1 cellular context compared by ENCODE assay signal in the genomic region with DNA sequence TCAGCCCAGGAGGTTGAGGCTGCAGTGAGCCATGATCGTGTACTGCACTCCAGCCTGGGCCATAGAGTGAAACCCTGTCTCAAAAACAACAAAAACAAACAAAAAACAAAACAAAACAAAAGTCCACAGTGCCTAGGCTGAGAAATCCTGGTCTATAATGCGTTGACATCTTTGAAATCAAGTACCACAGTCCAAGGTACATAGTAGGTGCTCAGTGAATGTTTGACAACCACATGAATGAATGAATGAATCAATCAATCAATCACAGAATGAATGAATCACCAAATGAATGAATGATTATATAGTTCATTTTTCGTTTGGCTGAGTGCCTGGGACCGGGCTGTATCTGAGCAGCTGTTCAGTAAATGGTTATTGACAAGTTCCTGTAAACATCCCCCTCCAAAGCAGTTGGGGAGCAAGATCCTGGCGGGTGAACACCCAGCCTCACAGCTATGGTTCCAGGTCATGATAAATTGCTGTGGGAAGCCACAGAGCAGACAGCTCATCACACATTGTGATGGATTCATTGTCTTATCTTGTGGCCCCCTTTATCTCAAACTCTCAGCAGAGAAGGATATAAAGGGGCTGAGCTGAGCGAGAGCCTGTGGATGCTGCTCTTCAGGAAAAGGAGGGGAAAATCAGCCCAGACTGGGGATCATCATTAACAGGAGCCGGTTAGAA.
TF ChIP-seq lines count a peak whose summit lies in the region.

No MANE protein-coding gene starts in this region.

TF ChIP-seq in K562, 482 proteins besides CTCF, POLR2A, EP300 and RAD21 (continued from another document and continues in another):
- TF ChIP-seq, protein P1, sequence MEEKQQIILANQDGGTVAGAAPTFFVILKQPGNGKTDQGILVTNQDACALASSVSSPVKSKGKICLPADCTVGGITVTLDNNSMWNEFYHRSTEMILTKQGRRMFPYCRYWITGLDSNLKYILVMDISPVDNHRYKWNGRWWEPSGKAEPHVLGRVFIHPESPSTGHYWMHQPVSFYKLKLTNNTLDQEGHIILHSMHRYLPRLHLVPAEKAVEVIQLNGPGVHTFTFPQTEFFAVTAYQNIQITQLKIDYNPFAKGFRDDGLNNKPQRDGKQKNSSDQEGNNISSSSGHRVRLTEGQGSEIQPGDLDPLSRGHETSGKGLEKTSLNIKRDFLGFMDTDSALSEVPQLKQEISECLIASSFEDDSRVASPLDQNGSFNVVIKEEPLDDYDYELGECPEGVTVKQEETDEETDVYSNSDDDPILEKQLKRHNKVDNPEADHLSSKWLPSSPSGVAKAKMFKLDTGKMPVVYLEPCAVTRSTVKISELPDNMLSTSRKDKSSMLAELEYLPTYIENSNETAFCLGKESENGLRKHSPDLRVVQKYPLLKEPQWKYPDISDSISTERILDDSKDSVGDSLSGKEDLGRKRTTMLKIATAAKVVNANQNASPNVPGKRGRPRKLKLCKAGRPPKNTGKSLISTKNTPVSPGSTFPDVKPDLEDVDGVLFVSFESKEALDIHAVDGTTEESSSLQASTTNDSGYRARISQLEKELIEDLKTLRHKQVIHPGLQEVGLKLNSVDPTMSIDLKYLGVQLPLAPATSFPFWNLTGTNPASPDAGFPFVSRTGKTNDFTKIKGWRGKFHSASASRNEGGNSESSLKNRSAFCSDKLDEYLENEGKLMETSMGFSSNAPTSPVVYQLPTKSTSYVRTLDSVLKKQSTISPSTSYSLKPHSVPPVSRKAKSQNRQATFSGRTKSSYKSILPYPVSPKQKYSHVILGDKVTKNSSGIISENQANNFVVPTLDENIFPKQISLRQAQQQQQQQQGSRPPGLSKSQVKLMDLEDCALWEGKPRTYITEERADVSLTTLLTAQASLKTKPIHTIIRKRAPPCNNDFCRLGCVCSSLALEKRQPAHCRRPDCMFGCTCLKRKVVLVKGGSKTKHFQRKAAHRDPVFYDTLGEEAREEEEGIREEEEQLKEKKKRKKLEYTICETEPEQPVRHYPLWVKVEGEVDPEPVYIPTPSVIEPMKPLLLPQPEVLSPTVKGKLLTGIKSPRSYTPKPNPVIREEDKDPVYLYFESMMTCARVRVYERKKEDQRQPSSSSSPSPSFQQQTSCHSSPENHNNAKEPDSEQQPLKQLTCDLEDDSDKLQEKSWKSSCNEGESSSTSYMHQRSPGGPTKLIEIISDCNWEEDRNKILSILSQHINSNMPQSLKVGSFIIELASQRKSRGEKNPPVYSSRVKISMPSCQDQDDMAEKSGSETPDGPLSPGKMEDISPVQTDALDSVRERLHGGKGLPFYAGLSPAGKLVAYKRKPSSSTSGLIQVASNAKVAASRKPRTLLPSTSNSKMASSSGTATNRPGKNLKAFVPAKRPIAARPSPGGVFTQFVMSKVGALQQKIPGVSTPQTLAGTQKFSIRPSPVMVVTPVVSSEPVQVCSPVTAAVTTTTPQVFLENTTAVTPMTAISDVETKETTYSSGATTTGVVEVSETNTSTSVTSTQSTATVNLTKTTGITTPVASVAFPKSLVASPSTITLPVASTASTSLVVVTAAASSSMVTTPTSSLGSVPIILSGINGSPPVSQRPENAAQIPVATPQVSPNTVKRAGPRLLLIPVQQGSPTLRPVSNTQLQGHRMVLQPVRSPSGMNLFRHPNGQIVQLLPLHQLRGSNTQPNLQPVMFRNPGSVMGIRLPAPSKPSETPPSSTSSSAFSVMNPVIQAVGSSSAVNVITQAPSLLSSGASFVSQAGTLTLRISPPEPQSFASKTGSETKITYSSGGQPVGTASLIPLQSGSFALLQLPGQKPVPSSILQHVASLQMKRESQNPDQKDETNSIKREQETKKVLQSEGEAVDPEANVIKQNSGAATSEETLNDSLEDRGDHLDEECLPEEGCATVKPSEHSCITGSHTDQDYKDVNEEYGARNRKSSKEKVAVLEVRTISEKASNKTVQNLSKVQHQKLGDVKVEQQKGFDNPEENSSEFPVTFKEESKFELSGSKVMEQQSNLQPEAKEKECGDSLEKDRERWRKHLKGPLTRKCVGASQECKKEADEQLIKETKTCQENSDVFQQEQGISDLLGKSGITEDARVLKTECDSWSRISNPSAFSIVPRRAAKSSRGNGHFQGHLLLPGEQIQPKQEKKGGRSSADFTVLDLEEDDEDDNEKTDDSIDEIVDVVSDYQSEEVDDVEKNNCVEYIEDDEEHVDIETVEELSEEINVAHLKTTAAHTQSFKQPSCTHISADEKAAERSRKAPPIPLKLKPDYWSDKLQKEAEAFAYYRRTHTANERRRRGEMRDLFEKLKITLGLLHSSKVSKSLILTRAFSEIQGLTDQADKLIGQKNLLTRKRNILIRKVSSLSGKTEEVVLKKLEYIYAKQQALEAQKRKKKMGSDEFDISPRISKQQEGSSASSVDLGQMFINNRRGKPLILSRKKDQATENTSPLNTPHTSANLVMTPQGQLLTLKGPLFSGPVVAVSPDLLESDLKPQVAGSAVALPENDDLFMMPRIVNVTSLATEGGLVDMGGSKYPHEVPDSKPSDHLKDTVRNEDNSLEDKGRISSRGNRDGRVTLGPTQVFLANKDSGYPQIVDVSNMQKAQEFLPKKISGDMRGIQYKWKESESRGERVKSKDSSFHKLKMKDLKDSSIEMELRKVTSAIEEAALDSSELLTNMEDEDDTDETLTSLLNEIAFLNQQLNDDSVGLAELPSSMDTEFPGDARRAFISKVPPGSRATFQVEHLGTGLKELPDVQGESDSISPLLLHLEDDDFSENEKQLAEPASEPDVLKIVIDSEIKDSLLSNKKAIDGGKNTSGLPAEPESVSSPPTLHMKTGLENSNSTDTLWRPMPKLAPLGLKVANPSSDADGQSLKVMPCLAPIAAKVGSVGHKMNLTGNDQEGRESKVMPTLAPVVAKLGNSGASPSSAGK (IDR thresholded peaks at IDR 0.05), result no peak
- TF ChIP-seq, protein P2, sequence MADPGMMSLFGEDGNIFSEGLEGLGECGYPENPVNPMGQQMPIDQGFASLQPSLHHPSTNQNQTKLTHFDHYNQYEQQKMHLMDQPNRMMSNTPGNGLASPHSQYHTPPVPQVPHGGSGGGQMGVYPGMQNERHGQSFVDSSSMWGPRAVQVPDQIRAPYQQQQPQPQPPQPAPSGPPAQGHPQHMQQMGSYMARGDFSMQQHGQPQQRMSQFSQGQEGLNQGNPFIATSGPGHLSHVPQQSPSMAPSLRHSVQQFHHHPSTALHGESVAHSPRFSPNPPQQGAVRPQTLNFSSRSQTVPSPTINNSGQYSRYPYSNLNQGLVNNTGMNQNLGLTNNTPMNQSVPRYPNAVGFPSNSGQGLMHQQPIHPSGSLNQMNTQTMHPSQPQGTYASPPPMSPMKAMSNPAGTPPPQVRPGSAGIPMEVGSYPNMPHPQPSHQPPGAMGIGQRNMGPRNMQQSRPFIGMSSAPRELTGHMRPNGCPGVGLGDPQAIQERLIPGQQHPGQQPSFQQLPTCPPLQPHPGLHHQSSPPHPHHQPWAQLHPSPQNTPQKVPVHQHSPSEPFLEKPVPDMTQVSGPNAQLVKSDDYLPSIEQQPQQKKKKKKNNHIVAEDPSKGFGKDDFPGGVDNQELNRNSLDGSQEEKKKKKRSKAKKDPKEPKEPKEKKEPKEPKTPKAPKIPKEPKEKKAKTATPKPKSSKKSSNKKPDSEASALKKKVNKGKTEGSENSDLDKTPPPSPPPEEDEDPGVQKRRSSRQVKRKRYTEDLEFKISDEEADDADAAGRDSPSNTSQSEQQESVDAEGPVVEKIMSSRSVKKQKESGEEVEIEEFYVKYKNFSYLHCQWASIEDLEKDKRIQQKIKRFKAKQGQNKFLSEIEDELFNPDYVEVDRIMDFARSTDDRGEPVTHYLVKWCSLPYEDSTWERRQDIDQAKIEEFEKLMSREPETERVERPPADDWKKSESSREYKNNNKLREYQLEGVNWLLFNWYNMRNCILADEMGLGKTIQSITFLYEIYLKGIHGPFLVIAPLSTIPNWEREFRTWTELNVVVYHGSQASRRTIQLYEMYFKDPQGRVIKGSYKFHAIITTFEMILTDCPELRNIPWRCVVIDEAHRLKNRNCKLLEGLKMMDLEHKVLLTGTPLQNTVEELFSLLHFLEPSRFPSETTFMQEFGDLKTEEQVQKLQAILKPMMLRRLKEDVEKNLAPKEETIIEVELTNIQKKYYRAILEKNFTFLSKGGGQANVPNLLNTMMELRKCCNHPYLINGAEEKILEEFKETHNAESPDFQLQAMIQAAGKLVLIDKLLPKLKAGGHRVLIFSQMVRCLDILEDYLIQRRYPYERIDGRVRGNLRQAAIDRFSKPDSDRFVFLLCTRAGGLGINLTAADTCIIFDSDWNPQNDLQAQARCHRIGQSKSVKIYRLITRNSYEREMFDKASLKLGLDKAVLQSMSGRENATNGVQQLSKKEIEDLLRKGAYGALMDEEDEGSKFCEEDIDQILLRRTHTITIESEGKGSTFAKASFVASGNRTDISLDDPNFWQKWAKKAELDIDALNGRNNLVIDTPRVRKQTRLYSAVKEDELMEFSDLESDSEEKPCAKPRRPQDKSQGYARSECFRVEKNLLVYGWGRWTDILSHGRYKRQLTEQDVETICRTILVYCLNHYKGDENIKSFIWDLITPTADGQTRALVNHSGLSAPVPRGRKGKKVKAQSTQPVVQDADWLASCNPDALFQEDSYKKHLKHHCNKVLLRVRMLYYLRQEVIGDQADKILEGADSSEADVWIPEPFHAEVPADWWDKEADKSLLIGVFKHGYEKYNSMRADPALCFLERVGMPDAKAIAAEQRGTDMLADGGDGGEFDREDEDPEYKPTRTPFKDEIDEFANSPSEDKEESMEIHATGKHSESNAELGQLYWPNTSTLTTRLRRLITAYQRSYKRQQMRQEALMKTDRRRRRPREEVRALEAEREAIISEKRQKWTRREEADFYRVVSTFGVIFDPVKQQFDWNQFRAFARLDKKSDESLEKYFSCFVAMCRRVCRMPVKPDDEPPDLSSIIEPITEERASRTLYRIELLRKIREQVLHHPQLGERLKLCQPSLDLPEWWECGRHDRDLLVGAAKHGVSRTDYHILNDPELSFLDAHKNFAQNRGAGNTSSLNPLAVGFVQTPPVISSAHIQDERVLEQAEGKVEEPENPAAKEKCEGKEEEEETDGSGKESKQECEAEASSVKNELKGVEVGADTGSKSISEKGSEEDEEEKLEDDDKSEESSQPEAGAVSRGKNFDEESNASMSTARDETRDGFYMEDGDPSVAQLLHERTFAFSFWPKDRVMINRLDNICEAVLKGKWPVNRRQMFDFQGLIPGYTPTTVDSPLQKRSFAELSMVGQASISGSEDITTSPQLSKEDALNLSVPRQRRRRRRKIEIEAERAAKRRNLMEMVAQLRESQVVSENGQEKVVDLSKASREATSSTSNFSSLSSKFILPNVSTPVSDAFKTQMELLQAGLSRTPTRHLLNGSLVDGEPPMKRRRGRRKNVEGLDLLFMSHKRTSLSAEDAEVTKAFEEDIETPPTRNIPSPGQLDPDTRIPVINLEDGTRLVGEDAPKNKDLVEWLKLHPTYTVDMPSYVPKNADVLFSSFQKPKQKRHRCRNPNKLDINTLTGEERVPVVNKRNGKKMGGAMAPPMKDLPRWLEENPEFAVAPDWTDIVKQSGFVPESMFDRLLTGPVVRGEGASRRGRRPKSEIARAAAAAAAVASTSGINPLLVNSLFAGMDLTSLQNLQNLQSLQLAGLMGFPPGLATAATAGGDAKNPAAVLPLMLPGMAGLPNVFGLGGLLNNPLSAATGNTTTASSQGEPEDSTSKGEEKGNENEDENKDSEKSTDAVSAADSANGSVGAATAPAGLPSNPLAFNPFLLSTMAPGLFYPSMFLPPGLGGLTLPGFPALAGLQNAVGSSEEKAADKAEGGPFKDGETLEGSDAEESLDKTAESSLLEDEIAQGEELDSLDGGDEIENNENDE (IDR thresholded peaks at IDR 0.05; ENCODE audit: low read depth, low read length), result no peak
- TF ChIP-seq, protein P3, sequence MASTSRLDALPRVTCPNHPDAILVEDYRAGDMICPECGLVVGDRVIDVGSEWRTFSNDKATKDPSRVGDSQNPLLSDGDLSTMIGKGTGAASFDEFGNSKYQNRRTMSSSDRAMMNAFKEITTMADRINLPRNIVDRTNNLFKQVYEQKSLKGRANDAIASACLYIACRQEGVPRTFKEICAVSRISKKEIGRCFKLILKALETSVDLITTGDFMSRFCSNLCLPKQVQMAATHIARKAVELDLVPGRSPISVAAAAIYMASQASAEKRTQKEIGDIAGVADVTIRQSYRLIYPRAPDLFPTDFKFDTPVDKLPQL (IDR thresholded peaks at IDR 0.05; ENCODE audit: extremely low read depth, insufficient read length), result no peak
- peak in 1 of 2 experiments; percentile 17 for TF ChIP-seq NCOA2 (IDR thresholded peaks at IDR 0.05; ENCODE audit: partially characterized antibody in 2 of 2)
- peak; percentile 84; the same call in 1 of the 2 replicates for TF ChIP-seq ELF4 (CRISPR knock-in tag; IDR thresholded peaks at IDR 0.05)
- no peak for TF ChIP-seq U2AF1 (optimal IDR thresholded peaks at IDR 0.05; ENCODE audit: low read depth, low read length)
- TF ChIP-seq CBFA2T2 (conservative IDR thresholded peaks at IDR 0.05), result peak; percentile 84
- TF ChIP-seq ZNF121 (CRISPR knock-in tag; conservative IDR thresholded peaks at IDR 0.05), result no peak
- TF ChIP-seq TRIM24 (IDR thresholded peaks at IDR 0.05), result peak in 1 of 2 experiments; percentile 33; a peak in 1 of 4 replicates
- TF ChIP-seq ZNF140 (CRISPR knock-in tag; IDR thresholded peaks at IDR 0.05), result no peak
- no peak for TF ChIP-seq IRF2 (CRISPR knock-in tag; IDR thresholded peaks at IDR 0.05)
- TF ChIP-seq JUNB (CRISPR knock-in tag; conservative IDR thresholded peaks at IDR 0.05), result no peak
- no peak for TF ChIP-seq TCF7 (IDR thresholded peaks at IDR 0.05; ENCODE audit: borderline replicate concordance)
- no peak for TF ChIP-seq KDM5B (IDR thresholded peaks at IDR 0.05; ENCODE audit: insufficient replicate concordance, low read depth, low read length)
- TF ChIP-seq HNRNPH1 (optimal IDR thresholded peaks at IDR 0.05; ENCODE audit: low read depth, low read length), result no peak
- TF ChIP-seq KDM2B (CRISPR knock-in tag; IDR thresholded peaks at IDR 0.05), result no peak
- TF ChIP-seq KLF10 (CRISPR knock-in tag; IDR thresholded peaks at IDR 0.05), result no peak
- TF ChIP-seq, protein P4, sequence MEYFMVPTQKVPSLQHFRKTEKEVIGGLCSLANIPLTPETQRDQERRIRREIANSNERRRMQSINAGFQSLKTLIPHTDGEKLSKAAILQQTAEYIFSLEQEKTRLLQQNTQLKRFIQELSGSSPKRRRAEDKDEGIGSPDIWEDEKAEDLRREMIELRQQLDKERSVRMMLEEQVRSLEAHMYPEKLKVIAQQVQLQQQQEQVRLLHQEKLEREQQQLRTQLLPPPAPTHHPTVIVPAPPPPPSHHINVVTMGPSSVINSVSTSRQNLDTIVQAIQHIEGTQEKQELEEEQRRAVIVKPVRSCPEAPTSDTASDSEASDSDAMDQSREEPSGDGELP (CRISPR knock-in tag; IDR thresholded peaks at IDR 0.05; ENCODE audit: borderline replicate concordance), result peak; percentile 88
- TF ChIP-seq, protein P5, sequence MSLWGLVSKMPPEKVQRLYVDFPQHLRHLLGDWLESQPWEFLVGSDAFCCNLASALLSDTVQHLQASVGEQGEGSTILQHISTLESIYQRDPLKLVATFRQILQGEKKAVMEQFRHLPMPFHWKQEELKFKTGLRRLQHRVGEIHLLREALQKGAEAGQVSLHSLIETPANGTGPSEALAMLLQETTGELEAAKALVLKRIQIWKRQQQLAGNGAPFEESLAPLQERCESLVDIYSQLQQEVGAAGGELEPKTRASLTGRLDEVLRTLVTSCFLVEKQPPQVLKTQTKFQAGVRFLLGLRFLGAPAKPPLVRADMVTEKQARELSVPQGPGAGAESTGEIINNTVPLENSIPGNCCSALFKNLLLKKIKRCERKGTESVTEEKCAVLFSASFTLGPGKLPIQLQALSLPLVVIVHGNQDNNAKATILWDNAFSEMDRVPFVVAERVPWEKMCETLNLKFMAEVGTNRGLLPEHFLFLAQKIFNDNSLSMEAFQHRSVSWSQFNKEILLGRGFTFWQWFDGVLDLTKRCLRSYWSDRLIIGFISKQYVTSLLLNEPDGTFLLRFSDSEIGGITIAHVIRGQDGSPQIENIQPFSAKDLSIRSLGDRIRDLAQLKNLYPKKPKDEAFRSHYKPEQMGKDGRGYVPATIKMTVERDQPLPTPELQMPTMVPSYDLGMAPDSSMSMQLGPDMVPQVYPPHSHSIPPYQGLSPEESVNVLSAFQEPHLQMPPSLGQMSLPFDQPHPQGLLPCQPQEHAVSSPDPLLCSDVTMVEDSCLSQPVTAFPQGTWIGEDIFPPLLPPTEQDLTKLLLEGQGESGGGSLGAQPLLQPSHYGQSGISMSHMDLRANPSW (CRISPR knock-in tag; IDR thresholded peaks at IDR 0.05), result no peak
- TF ChIP-seq BACH1 (tag; IDR thresholded peaks at IDR 0.05), result no peak
- TF ChIP-seq SRF (CRISPR knock-in tag; IDR thresholded peaks at IDR 0.05), result no peak
- peak; percentile 90 for TF ChIP-seq ARID1B (IDR thresholded peaks at IDR 0.05)
- TF ChIP-seq CTBP1 (IDR thresholded peaks at IDR 0.05; ENCODE audit: borderline replicate concordance), result peak; percentile 86
